In genomic region chr17:36717088-36717487, GRCh38 we compare ENCODE assay signal across 29 cellular contexts.
"Had no signal": no experiment of that assay in that cellular context is flagged by ENCODE, and none has a peak within 500 bp of the region (broad histone marks: within the 10 kb centered on the region; RNA-seq: fewer than 3 reads in every experiment).

No MANE protein-coding gene starts in this region.

- H3K4me3 ChIP-seq: esophagus muscularis mucosa, gastrocnemius medialis, heart right ventricle had no signal

- H3K27ac ChIP-seq: brain microvascular endothelial cell, esophagus muscularis mucosa, foreskin keratinocyte, gastrocnemius medialis, heart right ventricle had no signal

- H3K27me3 ChIP-seq: brain microvascular endothelial cell had no signal

- H3K36me3 ChIP-seq: brain microvascular endothelial cell, esophagus muscularis mucosa, gastrocnemius medialis, heart right ventricle had no signal

- DNase-seq: activated CD4-positive, alpha-beta memory T cell treated with anti-CD3 and anti-CD28 coated beads for 36 hours; activated CD4-positive, alpha-beta T cell treated with anti-CD3 and anti-CD28 coated beads for 36 hours; activated CD4-positive, alpha-beta T cell treated with anti-CD3 and anti-CD28 coated beads, Interleukin-2, amount 10 ng/mL, durations not matched to agents 24 days and 14 days; activated CD4-positive, CD25-positive, alpha-beta regulatory T cell; activated CD4-positive, CD25-positive, alpha-beta regulatory T cell treated with anti-CD3 and anti-CD28 coated beads, Interleukin-2, amount 50 U/mL, for 72 hours; activated CD8-positive, alpha-beta memory T cell treated with anti-CD3 and anti-CD28 coated beads, Interleukin-2, amount 50 U/mL, for 48 hours; activated CD8-positive, alpha-beta T cell treated with anti-CD3 and anti-CD28 coated beads, Interleukin-2, amount 10 ng/mL, durations not matched to agents 7 days and 5 days; activated gamma-delta T cell treated with Interleukin-2 at 50 U/mL for 16 hours; activated naive CD4-positive, alpha-beta T cell treated with anti-CD3 and anti-CD28 coated beads, Interleukin-2, amount 50 U/mL, for 16 hours; activated naive CD4-positive, alpha-beta T cell treated with Interleukin-2 at 50 U/mL for 16 hours; activated T-cell treated with anti-CD3 and anti-CD28 coated beads for 4 hours; activated T-cell treated with anti-CD3 and anti-CD28 coated beads, Interleukin-2, amount 50 U/mL, for 24 hours; activated T-cell treated with anti-CD3 and anti-CD28 coated beads, Interleukin-2, amount 50 U/mL, for 72 hours; amniotic stem cell; anterior cingulate cortex; brain microvascular endothelial cell; caudate nucleus; cortex of kidney; dermis blood vessel endothelial cell; effector CD4-positive, alpha-beta T cell; effector memory CD8-positive, alpha-beta T cell; erythroblast; foreskin keratinocyte; gastrocnemius medialis; heart right ventricle; T-helper 1 cell; T-helper 17 cell; T1000 had no signal

- H3K9me3 ChIP-seq: esophagus muscularis mucosa, gastrocnemius medialis, heart right ventricle had no signal

- ATAC-seq: activated CD4-positive, alpha-beta T cell treated with anti-CD3 and anti-CD28 coated beads for 36 hours; activated CD8-positive, alpha-beta T cell treated with anti-CD3 and anti-CD28 coated beads, Interleukin-2, amount 10 ng/mL, durations not matched to agents 7 days and 5 days; activated T-cell treated with anti-CD3 and anti-CD28 coated beads, Interleukin-2, amount 50 U/mL, for 72 hours; effector memory CD8-positive, alpha-beta T cell; foreskin keratinocyte; gastrocnemius medialis; heart right ventricle; T-helper 17 cell had no signal

- H3K4me1 ChIP-seq: foreskin keratinocyte, gastrocnemius medialis had no signal
